In genomic region chr6:33197431-33198048, GRCh38 we compare ENCODE assay signal across 8 cellular contexts. TPM values are rescaled to one million over a fixed set of nuclear protein-coding genes. Genes with fewer than 3 reads are reported as not detected.
DNase-seq lines count a peak whose midpoint lies in the region; ATAC-seq lines count a peak whose summit lies in the region.

No MANE protein-coding gene starts in this region.

- DNase-seq in DMS114 treated with DMSO at 0.1 percent for 48 hours (lab: John Stamatoyannopoulos, UW; ENCODE audit: unreplicated experiment): peak; percentile 87
- peak; percentile 92 for DNase-seq in H7
- DNase-seq in NOMO-1 treated with DMSO at 0.1 percent for 48 hours (lab: John Stamatoyannopoulos, UW; ENCODE audit: unreplicated experiment): peak; percentile 74
- DNase-seq in astrocyte of the hippocampus (ENCODE audit: low read depth, low spot score): peak; percentile 80
- peak; percentile 77 for DNase-seq in iPS-NIHi11 (ENCODE audit: low spot score)
- DNase-seq in stimulated activated naive CD8-positive, alpha-beta T cell treated with anti-CD3 and anti-CD28 coated beads, Interleukin-15, Interleukin-2, amounts not matched to agents 100 U/mL and 50 U/mL, for 24 hours: peak; percentile 27
- DNase-seq in HK-2 (ENCODE audit: unreplicated experiment): no peak

- H3K27me3 ChIP-seq in H7 (ENCODE audit: control insufficient read depth, insufficient read depth, low read length): peaks cover 8% of the 10 kb centered on the region

- ATAC-seq in stimulated activated naive CD8-positive, alpha-beta T cell treated with anti-CD3 and anti-CD28 coated beads, Interleukin-15, Interleukin-2, amounts not matched to agents 100 U/mL and 50 U/mL, for 24 hours: peak; percentile 58
- no peak for ATAC-seq in GM21619 (IDR thresholded peaks at IDR 0.05; ENCODE audit: unreplicated experiment)

- H3K4me3 ChIP-seq in H7 (ENCODE audit: insufficient read depth, low read depth, low read length): no peak overlapping the region

- peaks cover 21% of the 10 kb centered on the region for H3K36me3 ChIP-seq in H7 (replicated peaks; ENCODE audit: control insufficient read depth, insufficient read depth, low read length)

RNA-seq across cellular contexts. Expression of gene RXRB, which starts 2.9 kb away (rescaled TPM):
- 16.7 and 18.1 TPM in 2 replicates for total RNA-seq in H7 (2014; rRNA removed; shearing (Covaris generic))

RNA-seq across cellular contexts. Expression of gene SLC39A7, which starts 3.1 kb away (rescaled TPM):
- total RNA-seq in H7 (2014; rRNA removed; shearing (Covaris generic)): 96.3 and 115 TPM in 2 replicates

RNA-seq across cellular contexts. Expression of gene COL11A2, which starts 5.3 kb away (rescaled TPM):
- total RNA-seq in H7 (2014; rRNA removed; shearing (Covaris generic)): 0.48 and 0.67 TPM in 2 replicates

RNA-seq across cellular contexts. Expression of gene HSD17B8, which starts 6.9 kb away (rescaled TPM):
- total RNA-seq in H7 (2014; rRNA removed; shearing (Covaris generic)): 14.7 and 16.0 TPM in 2 replicates

RNA-seq across cellular contexts. Expression of gene RING1, which starts 10.8 kb away (rescaled TPM):
- total RNA-seq in H7 (2014; rRNA removed; shearing (Covaris generic)): 18.5 and 19.7 TPM in 2 replicates
